In genomic region chr1:84165566-84165965, GRCh38 we compare ENCODE assay signal across 1 cellular context.
TF ChIP-seq lines count a peak whose summit lies in the region.

No MANE protein-coding gene starts in this region.

TF ChIP-seq in neural cell, 6 proteins besides CTCF, POLR2A, EP300 and RAD21 (continued from another document):
- TF ChIP-seq REST (IDR thresholded peaks at IDR 0.05; ENCODE audit: borderline replicate concordance) (no peak), TAF1 (IDR thresholded peaks at IDR 0.05; ENCODE audit: low read depth) (no peak)
